Comparison of ENCODE assay signal across 24 cellular contexts in genomic region chr4:142411993-142412392, GRCh38.
DNase-seq lines count a peak whose midpoint lies in the region; ATAC-seq, FAIRE-seq and TF ChIP-seq lines count a peak whose summit lies in the region.
"Had no signal": no experiment of that assay in that cellular context is flagged by ENCODE, and none has a peak within 500 bp of the region (broad histone marks: within the 10 kb centered on the region; RNA-seq: fewer than 3 reads in every experiment).

No MANE protein-coding gene starts in this region.

- no peak for ATAC-seq in activated naive CD4-positive, alpha-beta T cell treated with anti-CD3 and anti-CD28 coated beads, Interleukin-2, amount 50 U/mL, for 72 hours
- no peak for ATAC-seq in T-helper 17 cell
- ATAC-seq: A549, GM12878, GM23338, HCT116 had no signal

- H3K4me3 ChIP-seq in Caco-2 (ENCODE audit: low read depth, low read length) = no peak overlapping the region
- H3K4me3 ChIP-seq: A549; BLaER1 treated with 17β-estradiol and CSF1 and Interleukin-3, amounts not matched to agents 10 nM and 100 nM; GM12878; GM23338 had no signal

- peak; percentile 37 for FAIRE-seq in G401.6 (lab: Jason Lieb, UNC)
- FAIRE-seq: A549, GM12878, GM19239 had no signal

- DNase-seq in activated naive CD4-positive, alpha-beta T cell treated with anti-CD3 and anti-CD28 coated beads, Interleukin-2, amount 50 U/mL, for 72 hours (ENCODE audit: low spot score in 2 of 2) = no peak
- no peak for DNase-seq in activated naive CD4-positive, alpha-beta T cell treated with Interleukin-2 at 50 U/mL for 16 hours
- DNase-seq in SK-N-DZ (ENCODE audit: low spot score) (peak; percentile 1), T-helper 17 cell (no peak), T-helper 1 cell (no peak), Caco-2 (no peak)
- DNase-seq: 8988T; ACHN; AML-193; BE2C; CD4-positive, alpha-beta T cell; CD8-positive, alpha-beta memory T cell; DMS153; DND-41; GDM1; H9 had no signal

- POLR2A ChIA-PET in Caco-2 (lab: Charles Lee) = no interaction called here

- CTCF ChIA-PET in Caco-2 (lab: Charles Lee) = no interaction called here

- H3K36me3 ChIP-seq in Caco-2 (ENCODE audit: control insufficient read depth, insufficient read depth, low read length) = no peaks in the 10 kb centered on the region
- H3K36me3 ChIP-seq: BE2C; BLaER1 treated with 17β-estradiol and CSF1 and Interleukin-3, amounts not matched to agents 10 nM and 100 nM had no signal

- H3K36me3 Mint-ChIP-seq in activated naive CD4-positive, alpha-beta T cell treated with anti-CD3 and anti-CD28 coated beads, Interleukin-2, amount 50 U/mL, for 72 hours = peaks cover 0 to 34% of the 10 kb centered on the region in 2 donors
- H3K36me3 Mint-ChIP-seq in T-helper 17 cell (ENCODE audit: low read depth) = peaks cover 2% of the 10 kb centered on the region
- H3K36me3 Mint-ChIP-seq in Caco-2 (ENCODE audit: insufficient read depth, unreplicated experiment) = no peaks in the 10 kb centered on the region
- H3K36me3 Mint-ChIP-seq: CD14-positive monocyte; CD8-positive, alpha-beta memory T cell had no signal

- no peaks in the 10 kb centered on the region for H3K27me3 ChIP-seq in Caco-2 (replicated peaks; ENCODE audit: control insufficient read depth, insufficient read depth, low read length)
- H3K27me3 ChIP-seq: BE2C; BLaER1 treated with 17β-estradiol and CSF1 and Interleukin-3, amounts not matched to agents 10 nM and 100 nM had no signal

- no peaks in the 10 kb centered on the region for H3K9me3 ChIP-seq in T-helper 17 cell (ENCODE audit: control insufficient read depth, low read length, poor library complexity, severe bottlenecking)
- H3K9me3 ChIP-seq in Caco-2 = no peaks in the 10 kb centered on the region
- H3K9me3 ChIP-seq: A549, BE2C had no signal

- H3K9me3 Mint-ChIP-seq in activated naive CD4-positive, alpha-beta T cell treated with anti-CD3 and anti-CD28 coated beads, Interleukin-2, amount 50 U/mL, for 72 hours = peaks cover 0 to 6% of the 10 kb centered on the region in 2 donors
- H3K9me3 Mint-ChIP-seq in Caco-2 (ENCODE audit: unreplicated experiment) = no peaks in the 10 kb centered on the region
- H3K9me3 Mint-ChIP-seq: CD8-positive, alpha-beta memory T cell; GM23338; H9 had no signal

- H3K27ac Mint-ChIP-seq in activated naive CD4-positive, alpha-beta T cell treated with anti-CD3 and anti-CD28 coated beads, Interleukin-2, amount 50 U/mL, for 72 hours = peak overlapping the region; percentile 12 to 61
- H3K27ac Mint-ChIP-seq in T-helper 17 cell = peak overlapping the region; percentile 17
- H3K27ac Mint-ChIP-seq in Caco-2 (ENCODE audit: unreplicated experiment) = no peak overlapping the region
- H3K27ac Mint-ChIP-seq: CD14-positive monocyte, GM23338, H9 had no signal

- H3K27me3 Mint-ChIP-seq in T-helper 17 cell = no peaks in the 10 kb centered on the region
- no peaks in the 10 kb centered on the region for H3K27me3 Mint-ChIP-seq in Caco-2 (ENCODE audit: insufficient read depth, unreplicated experiment)
- H3K27me3 Mint-ChIP-seq: CD4-positive, alpha-beta T cell; CD8-positive, alpha-beta memory T cell had no signal

- peaks cover 21% of the 10 kb centered on the region for H3K4me1 Mint-ChIP-seq in T-helper 17 cell
- H3K4me1 Mint-ChIP-seq in Caco-2 (ENCODE audit: low read depth, unreplicated experiment) = no peaks in the 10 kb centered on the region
- H3K4me1 Mint-ChIP-seq: CD14-positive monocyte had no signal

- intact Hi-C loops in Caco-2 (cut with micrococcal nuclease; ENCODE audit: unreplicated experiment) = no loop called here

- peaks cover 9% of the 10 kb centered on the region for H3K4me1 ChIP-seq in Caco-2

- no peak for TF ChIP-seq CTCF in Caco-2 (IDR thresholded peaks at IDR 0.05; ENCODE audit: insufficient read depth in 1 of 2, low read depth in 1 of 2, low read length in 1 of 2, severe bottlenecking in 1 of 2, unreplicated experiment in 1 of 2)

- no TSS peak for BruUV-seq in Caco-2 (replicated peaks; lab: Mats Ljungman, UMichigan)

- H3K4me3 Mint-ChIP-seq in T-helper 17 cell (no peak overlapping the region), Caco-2 (ENCODE audit: unreplicated experiment) (no peak overlapping the region)
- H3K4me3 Mint-ChIP-seq: CD14-positive monocyte; CD4-positive, alpha-beta T cell; CD8-positive, alpha-beta memory T cell; GM23338; H9 had no signal
